12 cellular contexts compared by ENCODE assay signal in the genomic region with DNA sequence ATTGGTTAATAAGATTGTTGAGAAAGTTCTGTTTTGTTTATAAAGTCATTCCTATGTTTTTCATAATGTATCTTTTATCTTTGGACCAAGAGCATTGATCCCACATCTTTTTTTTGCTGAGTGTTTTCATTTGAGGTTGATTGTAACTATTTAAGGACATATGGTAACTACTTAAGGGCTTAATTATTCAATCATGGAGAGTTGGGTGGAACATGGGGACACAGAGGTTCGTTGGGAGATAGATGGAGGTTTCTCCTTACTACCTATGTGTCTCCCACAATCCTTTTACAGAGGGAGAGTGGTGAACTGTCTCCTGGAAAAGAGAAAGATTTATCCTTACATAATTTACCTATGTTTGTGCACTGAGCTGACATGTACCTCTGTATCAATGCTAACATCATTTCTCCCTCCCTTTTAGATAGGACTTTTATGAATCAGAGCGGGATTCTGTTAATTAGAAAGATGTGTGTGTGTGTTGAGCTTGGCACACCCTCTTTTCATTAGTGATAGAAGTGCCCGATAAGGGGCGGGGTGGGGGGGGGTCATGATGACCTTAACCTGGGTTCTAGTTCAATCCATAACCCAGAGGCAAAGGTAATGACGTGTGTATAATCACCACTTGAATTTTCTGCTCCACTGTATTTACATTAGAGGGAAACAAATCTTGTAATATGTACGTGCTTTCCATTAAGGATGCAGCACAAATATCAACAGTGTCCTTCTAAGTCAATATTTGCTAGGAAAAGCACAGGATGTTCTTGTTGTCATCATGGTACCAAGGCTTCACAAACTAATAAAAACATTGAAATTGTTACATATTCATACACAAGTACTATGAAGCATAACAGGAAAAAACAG.
DNase-seq lines count a peak whose midpoint lies in the region; ATAC-seq and TF ChIP-seq lines count a peak whose summit lies in the region.
"Had no signal": no experiment of that assay in that cellular context is flagged by ENCODE, and none has a peak within 500 bp of the region (broad histone marks: within the 10 kb centered on the region; RNA-seq: fewer than 3 reads in every experiment).

No MANE protein-coding gene starts in this region.

- H3K9me3 ChIP-seq in heart left ventricle (no peaks in the 10 kb centered on the region), body of pancreas (no peaks in the 10 kb centered on the region), right lobe of liver (no peaks in the 10 kb centered on the region), upper lobe of right lung (no peaks in the 10 kb centered on the region)

- intact Hi-C loops in heart left ventricle (cut with DNase I): loop anchor here in 1 of 10 donors (10.0 kb wide), 1 partner anchor 161 kb away; no protein-coding TSS in a partner anchor
- intact Hi-C loops in left ventricle myocardium superior (cut with micrococcal nuclease): no loop called here
- intact Hi-C loops in body of pancreas (cut with DNase I): no loop called here
- intact Hi-C loops in right lobe of liver (cut with DNase I): no loop called here
- intact Hi-C loops in upper lobe of right lung (cut with DNase I): no loop called here

- TF ChIP-seq POLR2A in heart left ventricle (IDR thresholded peaks at IDR 0.05) (no peak), body of pancreas (IDR thresholded peaks at IDR 0.05) (no peak), right lobe of liver (IDR thresholded peaks at IDR 0.05) (no peak)

- peaks cover 3 to 57% (median 37%) of the 10 kb centered on the region in 12 donors for H3K4me1 ChIP-seq in heart left ventricle
- peaks cover 23% of the 10 kb centered on the region for H3K4me1 ChIP-seq in body of pancreas
- peaks cover 0 to 42% (median 7%) of the 10 kb centered on the region in 4 donors for H3K4me1 ChIP-seq in right lobe of liver
- peaks cover 23% of the 10 kb centered on the region for H3K4me1 ChIP-seq in upper lobe of right lung

- peak overlapping the region in 7 of 12 donors; percentile 9 to 64 (median 21) for H3K27ac ChIP-seq in heart left ventricle
- H3K27ac ChIP-seq in body of pancreas: peak overlapping the region in 3 of 4 donors; percentile 11 to 69 (median 29)
- peak overlapping the region; percentile 58 to 86 (median 78) for H3K27ac ChIP-seq in right lobe of liver
- peak overlapping the region; percentile 72 for H3K27ac ChIP-seq in upper lobe of right lung

- no peak for TF ChIP-seq CTCF in heart left ventricle (IDR thresholded peaks at IDR 0.05)
- no peak for TF ChIP-seq CTCF in body of pancreas (IDR thresholded peaks at IDR 0.05)
- no peak for TF ChIP-seq CTCF in right lobe of liver (IDR thresholded peaks at IDR 0.05)
- no peak for TF ChIP-seq CTCF in upper lobe of right lung (IDR thresholded peaks at IDR 0.05)

- peak in 1 of 4 donors; percentile 32 for ATAC-seq in heart left ventricle
- no peak for ATAC-seq in left ventricle myocardium superior
- ATAC-seq in body of pancreas: no peak
- peak; percentile 30 to 61 (median 58) for ATAC-seq in right lobe of liver
- no peak for ATAC-seq in upper lobe of right lung
- no peak for ATAC-seq in HG03159 (IDR thresholded peaks at IDR 0.05; ENCODE audit: unreplicated experiment)
- ATAC-seq in HG02759 (IDR thresholded peaks at IDR 0.05; ENCODE audit: unreplicated experiment): no peak
- no peak for ATAC-seq in GM19463 (IDR thresholded peaks at IDR 0.05; ENCODE audit: unreplicated experiment)
- ATAC-seq: stimulated activated naive CD8-positive, alpha-beta T cell treated with anti-CD3 and anti-CD28 coated beads, Interleukin-15, Interleukin-2, amounts not matched to agents 100 U/mL and 50 U/mL, for 24 hours had no signal

- no peaks in the 10 kb centered on the region for H3K36me3 ChIP-seq in heart left ventricle
- H3K36me3 ChIP-seq in body of pancreas (replicated peaks in 1 of 2; ENCODE audit: insufficient read depth in 1 of 2, low read depth in 2 of 2): no peaks in the 10 kb centered on the region
- no peaks in the 10 kb centered on the region for H3K36me3 ChIP-seq in right lobe of liver
- H3K36me3 ChIP-seq in upper lobe of right lung: no peaks in the 10 kb centered on the region

- no peak for DNase-seq in heart left ventricle
- DNase-seq in left ventricle myocardium superior: no peak
- no peak for DNase-seq in body of pancreas
- DNase-seq in right lobe of liver: no peak
- no peak for DNase-seq in upper lobe of right lung
- DNase-seq: activated T-cell treated with anti-CD3 and anti-CD28 coated beads, Interleukin-2, amount 50 U/mL, for 48 hours; cerebellar nuclear complex; nephron progenitor cell; stimulated activated naive CD8-positive, alpha-beta T cell treated with anti-CD3 and anti-CD28 coated beads, Interleukin-15, Interleukin-2, amounts not matched to agents 100 U/mL and 50 U/mL, for 24 hours had no signal

- H3K27me3 ChIP-seq in heart left ventricle (no peaks in the 10 kb centered on the region), body of pancreas (no peaks in the 10 kb centered on the region), right lobe of liver (no peaks in the 10 kb centered on the region), upper lobe of right lung (no peaks in the 10 kb centered on the region)

- H3K4me3 ChIP-seq in heart left ventricle (no peak overlapping the region), body of pancreas (no peak overlapping the region), right lobe of liver (no peak overlapping the region), upper lobe of right lung (no peak overlapping the region)

- WGBS in heart left ventricle, 4 donors: 78 to 82% (median 80%) methylated on average over 6 of the region's 6 CpGs
- 75% methylated on average over 6 of the region's 6 CpGs for WGBS in body of pancreas, 2 donors
- WGBS in right lobe of liver (ENCODE audit: insufficient coverage, low coverage, low lambda C conversion rate, missing lambda C conversion rate): 27% methylated on average over 6 of the region's 6 CpGs

Comparison
In these comparisons a context has a peak if more than half of its experiments do, and no peak if none do; other contexts are left out.
1. ATAC-seq: peak in right lobe of liver (4 of 4); none in left ventricle myocardium superior (single experiment), body of pancreas (single experiment), upper lobe of right lung (single experiment), HG03159 (single experiment), HG02759 (single experiment) and GM19463 (single experiment).
2. H3K27ac ChIP-seq: peak in every context shown above with its lines; median percentile 78 in right lobe of liver; 72 in upper lobe of right lung; 29 in body of pancreas; 21 in heart left ventricle.